ENCODE assay signal across 17 cellular contexts in genomic region chr2:124264496-124265160, GRCh38.
"Had no signal": no experiment of that assay in that cellular context is flagged by ENCODE, and none has a peak within 500 bp of the region (broad histone marks: within the 10 kb centered on the region; RNA-seq: fewer than 3 reads in every experiment).

No MANE protein-coding gene starts in this region.

- H3K27me3 ChIP-seq: gastroesophageal sphincter, vagina had no signal

- H3K27ac Mint-ChIP-seq: activated CD4-positive, alpha-beta memory T cell treated with anti-CD3 and anti-CD28 coated beads, Interleukin-2, amount 10 ng/mL, durations not matched to agents 7 days and 5 days; activated naive CD8-positive, alpha-beta T cell treated with anti-CD3 and anti-CD28 coated beads for 36 hours; activated T-cell treated with anti-CD3 and anti-CD28 coated beads, Interleukin-2, amount 50 U/mL, for 72 hours; mesothelial cell of epicardium; naive B cell had no signal

- H3K4me3 ChIP-seq: coronary artery, gastroesophageal sphincter, lower lobe of right lung, psoas muscle, vagina had no signal

- H3K9me3 Mint-ChIP-seq: mesothelial cell of epicardium had no signal

- H3K36me3 ChIP-seq: gastroesophageal sphincter, lower lobe of right lung, vagina had no signal

- DNase-seq: activated CD4-positive, alpha-beta memory T cell treated with anti-CD3 and anti-CD28 coated beads, Interleukin-2, amount 10 ng/mL, durations not matched to agents 7 days and 5 days; activated CD8-positive, alpha-beta memory T cell treated with anti-CD3 and anti-CD28 coated beads, Interleukin-2, amount 50 U/mL, for 4 hours; activated gamma-delta T cell treated with Interleukin-2 at 50 U/mL for 16 hours; activated naive CD8-positive, alpha-beta T cell treated with anti-CD3 and anti-CD28 coated beads for 36 hours; activated T-cell treated with anti-CD3 and anti-CD28 coated beads, Interleukin-2, amount 50 U/mL, for 72 hours; anterior cingulate cortex; effector CD4-positive, alpha-beta T cell; hippocampal formation; lower lobe of right lung; naive B cell; psoas muscle; stimulated activated CD4-positive, alpha-beta T cell treated with anti-CD3 and anti-CD28 coated beads, Interleukin-4, amount 100 ng/mL, for 24 hours; T1000 had no signal

- H3K4me3 Mint-ChIP-seq: activated CD4-positive, alpha-beta memory T cell treated with anti-CD3 and anti-CD28 coated beads, Interleukin-2, amount 10 ng/mL, durations not matched to agents 7 days and 5 days; activated naive CD8-positive, alpha-beta T cell treated with anti-CD3 and anti-CD28 coated beads for 36 hours; activated T-cell treated with anti-CD3 and anti-CD28 coated beads, Interleukin-2, amount 50 U/mL, for 72 hours; mesothelial cell of epicardium; naive B cell had no signal

- H3K36me3 Mint-ChIP-seq: activated naive CD8-positive, alpha-beta T cell treated with anti-CD3 and anti-CD28 coated beads for 36 hours; mesothelial cell of epicardium; naive B cell had no signal

- H3K4me1 Mint-ChIP-seq: activated CD4-positive, alpha-beta memory T cell treated with anti-CD3 and anti-CD28 coated beads, Interleukin-2, amount 10 ng/mL, durations not matched to agents 7 days and 5 days; activated naive CD8-positive, alpha-beta T cell treated with anti-CD3 and anti-CD28 coated beads for 36 hours; naive B cell had no signal

- H3K27me3 Mint-ChIP-seq: activated CD4-positive, alpha-beta memory T cell treated with anti-CD3 and anti-CD28 coated beads, Interleukin-2, amount 10 ng/mL, durations not matched to agents 7 days and 5 days; activated naive CD8-positive, alpha-beta T cell treated with anti-CD3 and anti-CD28 coated beads for 36 hours; naive B cell had no signal
